In the genomic region with DNA sequence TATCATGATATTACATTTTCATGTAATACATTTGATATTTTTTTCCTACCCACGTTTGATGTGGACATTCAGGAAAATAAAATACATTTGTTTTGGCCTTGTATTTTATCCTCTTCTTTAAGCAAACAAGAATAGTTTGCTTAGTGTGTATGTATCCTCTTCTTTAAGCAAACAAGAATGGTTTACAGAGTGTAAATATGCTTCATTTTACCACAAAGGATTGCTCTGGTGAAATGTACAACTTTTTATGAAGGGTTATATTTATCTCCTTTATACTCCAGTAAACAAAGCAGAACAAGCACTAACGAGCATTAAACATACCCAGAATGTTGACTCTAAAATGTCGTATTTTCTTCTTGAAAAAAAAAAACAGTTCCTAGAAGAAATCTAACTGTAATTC, we compare ENCODE assay signal across 1 cellular context.
TF ChIP-seq lines count a peak whose summit lies in the region.

No MANE protein-coding gene starts in this region.

TF ChIP-seq in HepG2, 621 proteins besides CTCF, POLR2A, EP300 and RAD21 (continued from another document):
- TF ChIP-seq, protein P1, sequence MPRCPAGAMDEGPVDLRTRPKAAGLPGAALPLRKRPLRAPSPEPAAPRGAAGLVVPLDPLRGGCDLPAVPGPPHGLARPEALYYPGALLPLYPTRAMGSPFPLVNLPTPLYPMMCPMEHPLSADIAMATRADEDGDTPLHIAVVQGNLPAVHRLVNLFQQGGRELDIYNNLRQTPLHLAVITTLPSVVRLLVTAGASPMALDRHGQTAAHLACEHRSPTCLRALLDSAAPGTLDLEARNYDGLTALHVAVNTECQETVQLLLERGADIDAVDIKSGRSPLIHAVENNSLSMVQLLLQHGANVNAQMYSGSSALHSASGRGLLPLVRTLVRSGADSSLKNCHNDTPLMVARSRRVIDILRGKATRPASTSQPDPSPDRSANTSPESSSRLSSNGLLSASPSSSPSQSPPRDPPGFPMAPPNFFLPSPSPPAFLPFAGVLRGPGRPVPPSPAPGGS (CRISPR knock-in tag; IDR thresholded peaks at IDR 0.05): no peak
- TF ChIP-seq, protein P2, sequence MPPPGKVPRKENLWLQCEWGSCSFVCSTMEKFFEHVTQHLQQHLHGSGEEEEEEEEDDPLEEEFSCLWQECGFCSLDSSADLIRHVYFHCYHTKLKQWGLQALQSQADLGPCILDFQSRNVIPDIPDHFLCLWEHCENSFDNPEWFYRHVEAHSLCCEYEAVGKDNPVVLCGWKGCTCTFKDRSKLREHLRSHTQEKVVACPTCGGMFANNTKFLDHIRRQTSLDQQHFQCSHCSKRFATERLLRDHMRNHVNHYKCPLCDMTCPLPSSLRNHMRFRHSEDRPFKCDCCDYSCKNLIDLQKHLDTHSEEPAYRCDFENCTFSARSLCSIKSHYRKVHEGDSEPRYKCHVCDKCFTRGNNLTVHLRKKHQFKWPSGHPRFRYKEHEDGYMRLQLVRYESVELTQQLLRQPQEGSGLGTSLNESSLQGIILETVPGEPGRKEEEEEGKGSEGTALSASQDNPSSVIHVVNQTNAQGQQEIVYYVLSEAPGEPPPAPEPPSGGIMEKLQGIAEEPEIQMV (CRISPR knock-in tag; IDR thresholded peaks at IDR 0.05; ENCODE audit: low read depth): no peak
- no peak for TF ChIP-seq HDAC6 (IDR thresholded peaks at IDR 0.05; ENCODE audit: low read depth, low read length)
- 0 out of 2 replicates have a peak, but pooled peaks have one; percentile 31 for TF ChIP-seq RARA (CRISPR knock-in tag; IDR thresholded peaks at IDR 0.05)
- no peak for TF ChIP-seq NR1H2 (CRISPR knock-in tag; IDR thresholded peaks at IDR 0.05; ENCODE audit: borderline replicate concordance, low read depth)
- TF ChIP-seq SMARCC2 (IDR thresholded peaks at IDR 0.05): no peak
- TF ChIP-seq FOXA1 (IDR thresholded peaks at IDR 0.05): peak; percentile 68
- 0 out of 2 replicates have a peak, but pooled peaks have one; percentile 21 for TF ChIP-seq FOXA1 (CRISPR knock-in tag; IDR thresholded peaks at IDR 0.05)
- TF ChIP-seq ZNF558 (CRISPR knock-in tag; IDR thresholded peaks at IDR 0.05; ENCODE audit: borderline replicate concordance): no peak
- no peak for TF ChIP-seq SMYD3 (CRISPR knock-in tag; IDR thresholded peaks at IDR 0.05)
- no peak for TF ChIP-seq ZNF354B (CRISPR knock-in tag; IDR thresholded peaks at IDR 0.05)
- no peak for TF ChIP-seq ZNF784 (CRISPR knock-in tag; IDR thresholded peaks at IDR 0.05; ENCODE audit: borderline replicate concordance)
